ENCODE assay signal across 8 cellular contexts in the genomic region with DNA sequence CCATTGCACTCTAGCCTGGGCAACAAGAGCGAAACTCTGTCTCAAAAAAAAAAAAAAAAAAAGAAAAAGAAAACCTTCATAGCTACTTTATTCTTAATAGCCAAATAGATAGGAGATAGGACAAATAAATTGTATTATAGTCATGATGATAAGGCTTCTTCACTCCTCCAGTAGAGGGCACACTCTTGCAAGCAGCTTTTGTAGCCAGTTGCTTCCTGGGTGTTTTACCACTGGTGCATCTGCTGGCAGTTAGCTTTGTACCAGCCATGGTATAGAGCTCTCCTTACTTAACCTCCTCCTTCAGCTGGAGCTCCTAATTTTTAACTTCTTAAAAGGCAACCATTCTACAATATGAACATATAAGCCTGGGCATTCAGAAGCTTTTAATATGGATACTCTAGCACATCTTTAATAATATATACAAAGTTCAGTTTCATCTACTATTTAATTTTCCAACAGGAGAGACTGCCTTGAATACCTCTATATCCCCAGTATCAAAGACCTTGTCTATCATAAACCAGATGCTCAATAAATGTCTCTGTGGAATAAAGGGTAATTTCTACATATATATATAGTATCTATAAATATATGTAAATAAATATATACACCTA. TPM values are rescaled to one million over a fixed set of nuclear protein-coding genes. Genes with fewer than 3 reads are reported as not detected.
DNase-seq lines count a peak whose midpoint lies in the region; ATAC-seq, FAIRE-seq and TF ChIP-seq lines count a peak whose summit lies in the region.

No MANE protein-coding gene starts in this region.

- TF ChIP-seq CTCF in BJ (IDR thresholded peaks at IDR 0.05; ENCODE audit: insufficient read depth, low read depth, low read length): peak; percentile 81
- TF ChIP-seq CTCF in IMR-90 (conservative IDR thresholded peaks at IDR 0.05; ENCODE audit: low read depth, low read length): peak; percentile 76

- no peaks in the 10 kb centered on the region for H3K9me3 ChIP-seq in IMR-90 (ENCODE audit: control insufficient read depth, insufficient read depth, low read length)

- no peak overlapping the region for H4K5ac ChIP-seq in IMR-90 (ENCODE audit: low read depth, low read length)

- no peak overlapping the region for H2AK5ac ChIP-seq in IMR-90 (ENCODE audit: low read depth, low read length)

- H2AK9ac ChIP-seq in IMR-90 (replicated peaks; ENCODE audit: low read depth, low read length, poor library complexity): no peak overlapping the region

- TF ChIP-seq POLR2A in IMR-90 (IDR thresholded peaks at IDR 0.05; ENCODE audit: low read depth, low read length): no peak

- ATAC-seq in IMR-90 (ENCODE audit: low read depth) (peak; percentile 31; the same call in 1 of the 2 replicates), GM21515 (IDR thresholded peaks at IDR 0.05; ENCODE audit: unreplicated experiment) (no peak)

- peaks cover 6% of the 10 kb centered on the region for H3K4me1 ChIP-seq in IMR-90 (ENCODE audit: control insufficient read depth, insufficient read depth, low read length)

- H3K36me3 ChIP-seq in BJ (ENCODE audit: control insufficient read depth, insufficient read depth, low read length) (no peaks in the 10 kb centered on the region), IMR-90 (ENCODE audit: control insufficient read depth, insufficient read depth, low read length) (peaks cover 2% of the 10 kb centered on the region; the same call in 1 of the 2 replicates)

- peak; percentile 69 for FAIRE-seq in GM18507 (lab: Jason Lieb, UNC)

- no peak overlapping the region for H3K14ac ChIP-seq in IMR-90 (replicated peaks; ENCODE audit: low read depth, low read length)

- H3K4me2 ChIP-seq in IMR-90 (ENCODE audit: low read depth, low read length): no peak overlapping the region

- no peak overlapping the region for H2BK5ac ChIP-seq in IMR-90 (ENCODE audit: low read depth, low read length, poor library complexity, severe bottlenecking)

- no TSS peak for BruUV-seq in IMR-90 (replicated peaks; lab: Mats Ljungman, UMichigan)

- no peak overlapping the region for H2BK15ac ChIP-seq in IMR-90 (ENCODE audit: low read depth, low read length)

- no peak overlapping the region for H4K91ac ChIP-seq in IMR-90 (ENCODE audit: insufficient read depth, low read depth, low read length)

- in situ Hi-C loops in IMR-90 (cut with MboI; ENCODE audit: low sequenced_read_pairs): no loop called here

- peaks cover 13% of the 10 kb centered on the region for H3K9me1 ChIP-seq in IMR-90 (ENCODE audit: insufficient read depth, low read length)

- H3K23ac ChIP-seq in IMR-90 (ENCODE audit: low read depth, low read length): no peak overlapping the region

- H3K79me1 ChIP-seq in IMR-90 (ENCODE audit: low read depth in 1 of 2, low read length in 2 of 2): peaks cover 19 to 45% of the 10 kb centered on the region in 2 experiments

- H4K8ac ChIP-seq in IMR-90 (ENCODE audit: low read depth in 2 of 2, low read length in 2 of 2): no peak overlapping the region

- peak; percentile 72 for TF ChIP-seq RAD21 in IMR-90 (IDR thresholded peaks at IDR 0.05; ENCODE audit: low read length)

- H3K27me3 ChIP-seq in BJ (ENCODE audit: control insufficient read depth, insufficient read depth, low read length) (no peaks in the 10 kb centered on the region), IMR-90 (ENCODE audit: control insufficient read depth, insufficient read depth, low read length) (no peaks in the 10 kb centered on the region)

- intact Hi-C loops in IMR-90 (cut with micrococcal nuclease): loop anchor here (1.0 to 5.0 kb wide), 2 partner anchors 69 to 83 kb away; partner anchors contain the start of gene RPL5

- DNase-seq in BJ (ENCODE audit: low read depth) (no peak), GM18507 (ENCODE audit: extremely low spot score, insufficient read length, low read depth) (no peak), IMR-90 (peak; percentile 75), OCI-M1 (lab: John Stamatoyannopoulos, UW) (peak; percentile 83), astrocyte of the hippocampus (ENCODE audit: low read depth, low spot score) (peak; percentile 36), iPS-NIHi11 (ENCODE audit: low spot score) (peak; percentile 71)
- DNase-seq in stimulated activated CD4-positive, alpha-beta T cell treated with anti-CD3 and anti-CD28 coated beads, Interleukin-4, amount 100 ng/mL, for 48 hours (ENCODE audit: low read depth in 2 of 2): peak; percentile 4 to 21

- H3K9ac ChIP-seq in IMR-90 (ENCODE audit: low read depth, low read length): no peak overlapping the region

- no peak overlapping the region for H2AFZ ChIP-seq in IMR-90 (replicated peaks; ENCODE audit: low read length, poor library complexity)

- no peak overlapping the region for H3K18ac ChIP-seq in IMR-90 (ENCODE audit: low read depth, low read length)

- POLR2A ChIA-PET in BJ (lab: Charles Lee): no interaction called here
- POLR2A ChIA-PET in IMR-90 (lab: Charles Lee; ENCODE audit: unreplicated experiment): no interaction called here

- H3K4me3 ChIP-seq in BJ (ENCODE audit: low read depth, low read length) (no peak overlapping the region), IMR-90 (ENCODE audit: insufficient read depth, low read depth, low read length) (no peak overlapping the region)

- H2BK20ac ChIP-seq in IMR-90 (ENCODE audit: low read depth, low read length): no peak overlapping the region

- CTCF ChIA-PET in BJ (lab: Yijun Ruan, JAX) (interaction anchor here (0.6 to 5.3 kb wide), 17 partner anchors 12 to 186 kb away, joined by 3 to 68 read pairs (median 4); partner anchors contain the start of genes EVI5 and RPL5), IMR-90 (lab: Yijun Ruan, JAX) (interaction anchor here (0.6 to 1.4 kb wide), 11 partner anchors 12 to 86 kb away, joined by 3 to 8 read pairs (median 4); partner anchors contain the start of genes EVI5 and RPL5)

- WGBS in IMR-90 (ENCODE audit: extremely low coverage in 2 of 2, insufficient read length in 1 of 2), 2 experiments: no CpG with 5 or more reads among the region's 1 CpG

- H4K20me1 ChIP-seq in IMR-90 (ENCODE audit: insufficient read depth, low read length): peaks cover 21% of the 10 kb centered on the region; the same call in 1 of the 2 replicates

- H3K4ac ChIP-seq in IMR-90 (ENCODE audit: low read depth, low read length): no peak overlapping the region

- no peak overlapping the region for H2BK120ac ChIP-seq in IMR-90 (ENCODE audit: low read depth, low read length)

- dilution Hi-C loops in IMR-90 (cut with HindIII; ENCODE audit: low sequenced_read_pairs, unreplicated experiment): no loop called here

- H3K27ac ChIP-seq in IMR-90 (ENCODE audit: insufficient read depth, low read length): no peak overlapping the region

- no peak overlapping the region for H3K56ac ChIP-seq in IMR-90 (ENCODE audit: extremely low read depth, insufficient read depth, low read length)

TF ChIP-seq in IMR-90, 13 proteins besides CTCF, POLR2A, EP300 and RAD21:
- no peak for TF ChIP-seq RFX5 (IDR thresholded peaks at IDR 0.05; ENCODE audit: low read depth, low read length)
- peak; percentile 66 for TF ChIP-seq SMC3 (IDR thresholded peaks at IDR 0.05; ENCODE audit: low read depth, low read length)
- TF ChIP-seq FOS (IDR thresholded peaks at IDR 0.05; ENCODE audit: low read depth, low read length): no peak

RNA-seq across cellular contexts. Expression of gene EVI5, which starts 35.8 kb away (rescaled TPM):
- polyA plus RNA-seq in BJ (2011; rRNA removed) (8.6 and 13.0 TPM in 2 replicates), IMR-90 (2012; rRNA removed) (10.2 and 13.9 TPM in 2 replicates)
- polyA minus RNA-seq in BJ (2011; rRNA and poly(A)+ RNA removed): 8.0 and 9.6 TPM in 2 replicates
- total RNA-seq in IMR-90 (2012; rRNA removed): 26.9 and 54.4 TPM in 2 replicates
- 2.6 and 3.4 TPM in 2 replicates for polyA plus RNA-seq in IMR-90 (2012; cell fraction: cytosol; rRNA removed)
- 1.7 and 10.9 TPM in 2 replicates for polyA plus RNA-seq in IMR-90 (2012; cell fraction: nucleus; rRNA removed; ENCODE audit: low replicate concordance)

Comparison
In these comparisons a context has a peak if more than half of its experiments do, and no peak if none do; other contexts are left out.
1. DNase-seq: peak in IMR-90 (single experiment), OCI-M1 (single experiment), astrocyte of the hippocampus (single experiment), iPS-NIHi11 (single experiment) and stimulated activated CD4-positive, alpha-beta T cell treated with anti-CD3 and anti-CD28 coated beads, Interleukin-4, amount 100 ng/mL, for 48 hours (2 of 2); none in BJ (single experiment) and GM18507 (single experiment).